6 cellular contexts compared by ENCODE assay signal in genomic region chr2:87416274-87416592, GRCh38.
DNase-seq lines count a peak whose midpoint lies in the region; ATAC-seq and TF ChIP-seq lines count a peak whose summit lies in the region.
"Not testable (repeated sequence)": the region's sequence is repeated elsewhere in the genome, so short reads cannot be mapped to it uniquely, and the experiment has no call there.

No MANE protein-coding gene starts in this region.

- not testable (repeated sequence) for H3K4me3 ChIP-seq in Karpas-422 (ENCODE audit: low read length); heart left ventricle

- H2AFZ ChIP-seq in Karpas-422 (ENCODE audit: low read length), result not testable (repeated sequence)

- intact Hi-C loops in heart left ventricle (cut with DNase I); sciatic nerve (cut with DNase I): not testable (repeated sequence)

- not testable (repeated sequence) for TF ChIP-seq CTCF in chondrocyte (IDR thresholded peaks at IDR 0.05); heart left ventricle (IDR thresholded peaks at IDR 0.05)

- H3K4me1 Mint-ChIP-seq in chondrocyte (ENCODE audit: low read depth), result not testable (repeated sequence)

- not testable (repeated sequence) for H3K27ac ChIP-seq in Karpas-422 (ENCODE audit: low read length); heart left ventricle

- TF ChIP-seq POLR2A in heart left ventricle (IDR thresholded peaks at IDR 0.05), result not testable (repeated sequence)

- not testable (repeated sequence) for H3K27me3 Mint-ChIP-seq in chondrocyte (ENCODE audit: low read depth)

- H3K9me3 Mint-ChIP-seq in chondrocyte (ENCODE audit: low read depth), result not testable (repeated sequence)

- WGBS in heart left ventricle, 4 donors, result 52 to 98% (median 84%) methylated on average over 1 of the region's 1 CpG; no CpG with 5 or more reads in 1 of the 4 donors

- H3K9me3 ChIP-seq in Karpas-422 (ENCODE audit: low read length); heart left ventricle: not testable (repeated sequence)

- not testable (repeated sequence) for H4K20me1 ChIP-seq in Karpas-422 (ENCODE audit: insufficient read depth, low read depth, low read length)

- not testable (repeated sequence) for H3K36me3 ChIP-seq in Karpas-422 (ENCODE audit: insufficient read depth, low read length); heart left ventricle

- H3K9me2 ChIP-seq in Karpas-422 (replicated peaks; ENCODE audit: insufficient read depth, low read length), result not testable (repeated sequence)

- ATAC-seq in heart left ventricle, sciatic nerve: not testable (repeated sequence)

- not testable (repeated sequence) for H3K4me1 ChIP-seq in Karpas-422 (ENCODE audit: low read length); heart left ventricle

- H3K4me3 Mint-ChIP-seq in chondrocyte (ENCODE audit: unreplicated experiment), result not testable (repeated sequence)

- not testable (repeated sequence) for H3K4me2 ChIP-seq in Karpas-422 (ENCODE audit: low read depth, low read length, poor library complexity, severe bottlenecking)

- not testable (repeated sequence) for H3K27me3 ChIP-seq in Karpas-422 (ENCODE audit: low read length); heart left ventricle

- not testable (repeated sequence) for H3K36me3 Mint-ChIP-seq in chondrocyte (ENCODE audit: low read depth)

- not testable (repeated sequence) for H3K27ac Mint-ChIP-seq in chondrocyte (ENCODE audit: unreplicated experiment)

- H3K9ac ChIP-seq in Karpas-422 (ENCODE audit: low read length), result not testable (repeated sequence)

- DNase-seq in Karpas-422 (peak; percentile 2), chondrocyte (ENCODE audit: low spot score) (peak; percentile 68), heart left ventricle (peak in 3 of 5 donors; percentile 34 to 75 (median 49)), kidney tubule cell (ENCODE audit: low spot score) (peak; percentile 0), mesenteric fat pad (ENCODE audit: low spot score) (peak; percentile 89), sciatic nerve (ENCODE audit: low spot score) (peak; percentile 70)

- not testable (repeated sequence) for H3K79me2 ChIP-seq in Karpas-422 (ENCODE audit: low read length)

Comparison
In these comparisons a context has a peak if more than half of its experiments do, and no peak if none do; other contexts are left out.
1. DNase-seq: peak in every context shown above with its lines; median percentile 89 in mesenteric fat pad; 70 in sciatic nerve; 68 in chondrocyte; 49 in heart left ventricle; 2 in Karpas-422; 0 in kidney tubule cell.